Comparison of ENCODE assay signal across 34 cellular contexts in the genomic region with DNA sequence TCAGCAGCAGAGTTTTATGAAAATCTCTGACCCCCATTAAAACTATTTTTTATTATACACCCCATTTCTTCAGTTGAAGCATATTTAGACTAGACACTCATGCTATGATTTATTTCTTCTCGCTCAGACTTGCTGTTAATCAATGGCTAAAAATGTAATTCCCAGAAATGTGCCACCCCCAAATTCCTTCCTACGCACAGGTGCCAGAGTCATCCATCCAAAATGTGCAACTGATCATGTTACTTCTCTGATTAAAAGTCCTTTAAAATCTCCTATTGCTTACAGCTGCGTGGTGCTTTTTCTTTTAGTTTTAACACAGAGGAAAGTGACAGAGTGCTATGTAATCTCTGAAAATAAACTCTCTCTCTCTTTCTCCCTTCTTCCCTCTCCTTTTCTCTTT.
"Had no signal": no experiment of that assay in that cellular context is flagged by ENCODE, and none has a peak within 500 bp of the region (broad histone marks: within the 10 kb centered on the region; RNA-seq: fewer than 3 reads in every experiment).

No MANE protein-coding gene starts in this region.

- H3K4me3 Mint-ChIP-seq: activated B cell treated with CpG ODN at 0.5 μM for 24 hours; activated CD4-positive, alpha-beta memory T cell treated with anti-CD3 and anti-CD28 coated beads for 36 hours; activated CD4-positive, alpha-beta T cell treated with anti-CD3 and anti-CD28 coated beads, Interleukin-2, amount 10 ng/mL, durations not matched to agents 24 days and 14 days; activated CD8-positive, alpha-beta memory T cell treated with anti-CD3 and anti-CD28 coated beads, Interleukin-2, amount 10 ng/mL, durations not matched to agents 7 days and 5 days; activated CD8-positive, alpha-beta T cell treated with anti-CD3 and anti-CD28 coated beads, Interleukin-2, amount 10 ng/mL, durations not matched to agents 7 days and 5 days; activated naive CD4-positive, alpha-beta T cell treated with anti-CD3 and anti-CD28 coated beads for 36 hours; activated naive CD4-positive, alpha-beta T cell treated with anti-CD3 and anti-CD28 coated beads, Interleukin-2, amount 50 U/mL, for 24 hours; activated naive CD8-positive, alpha-beta T cell treated with anti-CD3 and anti-CD28 coated beads for 36 hours; activated naive CD8-positive, alpha-beta T cell treated with anti-CD3 and anti-CD28 coated beads, Interleukin-2, amount 50 U/mL, for 24 hours; activated T-helper 1 cell treated with anti-CD3 and anti-CD28 coated beads, Interleukin-12 subunit alpha, Interleukin-12 subunit beta, Interleukin-2, Interleukin-4 antibody, amounts not matched to agents 30 ng/mL and 10 ng/mL and 1 ng/mL, durations not matched to agents 14 hours and 24 hours and 36 hours; central memory CD8-positive, alpha-beta T cell; dendritic cell treated with granulocyte-macrophage colony-stimulating factor and Interleukin-4, amounts not matched to agents 40 ng/mL and 50 ng/mL, for 4 days; endodermal cell; T-helper 17 cell; T-helper 2 cell treated with Interferon-gamma antibody and Interleukin-4, amounts not matched to agents 5 μg/mL and 100 μg/mL, for 36 hours had no signal

- H3K4me1 Mint-ChIP-seq: activated B cell treated with CpG ODN at 0.5 μM for 24 hours; activated CD4-positive, alpha-beta T cell treated with anti-CD3 and anti-CD28 coated beads, Interleukin-2, amount 10 ng/mL, durations not matched to agents 24 days and 14 days; activated CD8-positive, alpha-beta memory T cell treated with anti-CD3 and anti-CD28 coated beads, Interleukin-2, amount 10 ng/mL, durations not matched to agents 7 days and 5 days; activated naive CD4-positive, alpha-beta T cell treated with anti-CD3 and anti-CD28 coated beads, Interleukin-2, amount 50 U/mL, for 24 hours; activated naive CD8-positive, alpha-beta T cell treated with anti-CD3 and anti-CD28 coated beads for 36 hours; activated naive CD8-positive, alpha-beta T cell treated with anti-CD3 and anti-CD28 coated beads, Interleukin-2, amount 50 U/mL, for 24 hours; central memory CD8-positive, alpha-beta T cell; endodermal cell; T-helper 17 cell had no signal

- ATAC-seq: activated CD4-positive, CD25-positive, alpha-beta regulatory T cell treated with anti-CD3 and anti-CD28 coated beads, Interleukin-2, amount 50 U/mL, for 24 hours; activated CD8-positive, alpha-beta memory T cell treated with anti-CD3 and anti-CD28 coated beads, Interleukin-2, amount 10 ng/mL, durations not matched to agents 7 days and 5 days; activated CD8-positive, alpha-beta T cell treated with anti-CD3 and anti-CD28 coated beads, Interleukin-2, amount 10 ng/mL, durations not matched to agents 7 days and 5 days; activated naive CD8-positive, alpha-beta T cell treated with anti-CD3 and anti-CD28 coated beads, Interleukin-2, amount 50 U/mL, for 24 hours; esophagus mucosa; T-helper 17 cell had no signal

- H3K27me3 Mint-ChIP-seq: activated B cell treated with CpG ODN at 0.5 μM for 24 hours; activated CD4-positive, alpha-beta memory T cell treated with anti-CD3 and anti-CD28 coated beads for 36 hours; activated CD4-positive, alpha-beta T cell treated with anti-CD3 and anti-CD28 coated beads, Interleukin-2, amount 10 ng/mL, durations not matched to agents 24 days and 14 days; activated CD8-positive, alpha-beta memory T cell treated with anti-CD3 and anti-CD28 coated beads, Interleukin-2, amount 10 ng/mL, durations not matched to agents 7 days and 5 days; activated naive CD4-positive, alpha-beta T cell treated with anti-CD3 and anti-CD28 coated beads, Interleukin-2, amount 50 U/mL, for 24 hours; activated naive CD8-positive, alpha-beta T cell treated with anti-CD3 and anti-CD28 coated beads for 36 hours; activated naive CD8-positive, alpha-beta T cell treated with anti-CD3 and anti-CD28 coated beads, Interleukin-2, amount 50 U/mL, for 24 hours; central memory CD8-positive, alpha-beta T cell; dendritic cell treated with granulocyte-macrophage colony-stimulating factor and Interleukin-4, amounts not matched to agents 40 ng/mL and 50 ng/mL, for 4 days; T-helper 17 cell had no signal

- H3K9me3 Mint-ChIP-seq: activated CD4-positive, alpha-beta T cell treated with anti-CD3 and anti-CD28 coated beads, Interleukin-2, amount 10 ng/mL, durations not matched to agents 24 days and 14 days; activated naive CD8-positive, alpha-beta T cell treated with anti-CD3 and anti-CD28 coated beads for 36 hours had no signal

- H3K36me3 ChIP-seq: adrenal gland, ascending aorta, brain microvascular endothelial cell, WERI-Rb-1 had no signal

- H3K4me3 ChIP-seq: adrenal gland, ascending aorta, coronary artery, dorsolateral prefrontal cortex had no signal

- DNase-seq: activated B cell treated with CpG ODN at 0.5 μM for 24 hours; activated CD4-positive, alpha-beta memory T cell treated with anti-CD3 and anti-CD28 coated beads for 36 hours; activated CD4-positive, alpha-beta T cell treated with anti-CD3 and anti-CD28 coated beads, Interleukin-2, amount 10 ng/mL, durations not matched to agents 24 days and 14 days; activated CD8-positive, alpha-beta memory T cell treated with anti-CD3 and anti-CD28 coated beads, Interleukin-2, amount 10 ng/mL, durations not matched to agents 7 days and 5 days; activated CD8-positive, alpha-beta memory T cell treated with anti-CD3 and anti-CD28 coated beads, Interleukin-2, amount 50 U/mL, for 4 hours; activated CD8-positive, alpha-beta T cell treated with anti-CD3 and anti-CD28 coated beads, Interleukin-2, amount 10 ng/mL, durations not matched to agents 7 days and 5 days; activated effector memory CD4-positive, alpha-beta T cell treated with anti-CD3 and anti-CD28 coated beads, Interleukin-2, amount 50 U/mL, for 16 hours; activated naive CD4-positive, alpha-beta T cell treated with anti-CD3 and anti-CD28 coated beads for 36 hours; activated naive CD8-positive, alpha-beta T cell treated with anti-CD3 and anti-CD28 coated beads for 36 hours; activated naive CD8-positive, alpha-beta T cell treated with anti-CD3 and anti-CD28 coated beads, Interleukin-2, amount 50 U/mL, for 24 hours; activated T-cell treated with anti-CD3 and anti-CD28 coated beads, Interleukin-2, amount 50 U/mL, for 1 hour; activated T-cell treated with anti-CD3 and anti-CD28 coated beads, Interleukin-2, amount 50 U/mL, for 48 hours; adrenal gland; brain microvascular endothelial cell; dorsolateral prefrontal cortex; effector memory CD4-positive, alpha-beta T cell; endodermal cell; foreskin fibroblast; T-helper 1 cell; T-helper 17 cell; T1000; WERI-Rb-1 had no signal

- H3K36me3 Mint-ChIP-seq: activated CD4-positive, alpha-beta memory T cell treated with anti-CD3 and anti-CD28 coated beads for 36 hours; activated CD8-positive, alpha-beta memory T cell treated with anti-CD3 and anti-CD28 coated beads, Interleukin-2, amount 10 ng/mL, durations not matched to agents 7 days and 5 days; activated naive CD4-positive, alpha-beta T cell treated with anti-CD3 and anti-CD28 coated beads, Interleukin-2, amount 50 U/mL, for 24 hours; activated naive CD8-positive, alpha-beta T cell treated with anti-CD3 and anti-CD28 coated beads for 36 hours had no signal

- H3K27ac ChIP-seq: adrenal gland, ascending aorta, brain microvascular endothelial cell, coronary artery, WERI-Rb-1 had no signal

- FAIRE-seq: bronchial epithelial cell, frontal cortex had no signal

- H3K4me1 ChIP-seq: adrenal gland, ascending aorta had no signal

- H3K27ac Mint-ChIP-seq: activated B cell treated with CpG ODN at 0.5 μM for 24 hours; activated CD4-positive, alpha-beta memory T cell treated with anti-CD3 and anti-CD28 coated beads for 36 hours; activated CD4-positive, alpha-beta T cell treated with anti-CD3 and anti-CD28 coated beads, Interleukin-2, amount 10 ng/mL, durations not matched to agents 24 days and 14 days; activated CD8-positive, alpha-beta memory T cell treated with anti-CD3 and anti-CD28 coated beads, Interleukin-2, amount 10 ng/mL, durations not matched to agents 7 days and 5 days; activated CD8-positive, alpha-beta T cell treated with anti-CD3 and anti-CD28 coated beads, Interleukin-2, amount 10 ng/mL, durations not matched to agents 7 days and 5 days; activated naive CD4-positive, alpha-beta T cell treated with anti-CD3 and anti-CD28 coated beads for 36 hours; activated naive CD4-positive, alpha-beta T cell treated with anti-CD3 and anti-CD28 coated beads, Interleukin-2, amount 50 U/mL, for 24 hours; activated naive CD8-positive, alpha-beta T cell treated with anti-CD3 and anti-CD28 coated beads for 36 hours; activated naive CD8-positive, alpha-beta T cell treated with anti-CD3 and anti-CD28 coated beads, Interleukin-2, amount 50 U/mL, for 24 hours; activated T-helper 1 cell treated with anti-CD3 and anti-CD28 coated beads, Interleukin-12 subunit alpha, Interleukin-12 subunit beta, Interleukin-2, Interleukin-4 antibody, amounts not matched to agents 30 ng/mL and 10 ng/mL and 1 ng/mL, durations not matched to agents 14 hours and 24 hours and 36 hours; activated T-helper 2 cell treated with anti-CD3 and anti-CD28 coated beads, Interferon-gamma antibody, Interleukin-2, Interleukin-4, amounts not matched to agents 10 μg/mL and 5 μg/mL and 100 μg/mL, durations not matched to agents 14 hours and 24 hours and 36 hours; dendritic cell treated with granulocyte-macrophage colony-stimulating factor and Interleukin-4, amounts not matched to agents 40 ng/mL and 50 ng/mL, for 4 days; endodermal cell; T-helper 17 cell; T-helper 2 cell treated with Interferon-gamma antibody and Interleukin-4, amounts not matched to agents 5 μg/mL and 100 μg/mL, for 36 hours had no signal

- H3K9me3 ChIP-seq: ascending aorta had no signal

- H3K27me3 ChIP-seq: adrenal gland, ascending aorta, brain microvascular endothelial cell, dorsolateral prefrontal cortex had no signal
